15 cellular contexts compared by ENCODE assay signal in the genomic region with DNA sequence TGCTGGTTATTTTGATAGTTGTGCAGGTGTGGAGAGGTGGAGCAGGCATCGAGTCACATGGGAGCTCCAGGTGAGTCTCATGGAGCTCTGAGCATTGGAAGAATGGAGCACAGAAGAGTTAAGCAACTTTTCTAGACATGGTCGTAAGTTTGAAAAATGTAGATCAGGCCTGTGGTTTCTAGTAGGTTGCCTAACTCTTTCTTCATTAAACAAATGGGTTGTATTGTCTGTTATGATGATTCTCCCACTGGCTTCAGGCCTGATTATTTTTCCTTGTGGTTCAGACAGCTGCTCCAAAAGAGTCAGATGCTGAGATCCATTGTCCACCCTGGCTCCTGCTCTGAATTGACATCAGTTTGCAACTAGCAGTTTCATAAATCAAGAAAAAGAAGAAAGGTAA.
A peak's percentile ranks its signal among the peaks of the same experiment; 100 is the strongest.
DNase-seq lines count a peak whose midpoint lies in the region; ATAC-seq and TF ChIP-seq lines count a peak whose summit lies in the region.
"Had no signal": no experiment of that assay in that cellular context is flagged by ENCODE, and none has a peak within 500 bp of the region (broad histone marks: within the 10 kb centered on the region; RNA-seq: fewer than 3 reads in every experiment).

No MANE protein-coding gene starts in this region.

- peaks cover 0 to 14% (median 7%) of the 10 kb centered on the region in 4 donors for H3K4me1 ChIP-seq in stomach
- H3K4me1 ChIP-seq: SJCRH30 had no signal

- TF ChIP-seq POLR2A in stomach (IDR thresholded peaks at IDR 0.05): no peak

- TF ChIP-seq CTCF in fibroblast of pulmonary artery (IDR thresholded peaks at IDR 0.05; ENCODE audit: low read length, missing control alignments) (no peak), stomach (IDR thresholded peaks at IDR 0.05) (no peak), HFFc6 (IDR thresholded peaks at IDR 0.05) (no peak)

- TF ChIP-seq EP300 in stomach (IDR thresholded peaks at IDR 0.05): no peak

- H3K27me3 Mint-ChIP-seq in activated naive CD8-positive, alpha-beta T cell treated with anti-CD3 and anti-CD28 coated beads, Interleukin-2, amount 10 ng/mL, durations not matched to agents 7 days and 5 days: no peaks in the 10 kb centered on the region
- peaks cover 3% of the 10 kb centered on the region for H3K27me3 Mint-ChIP-seq in activated naive CD8-positive, alpha-beta T cell treated with anti-CD3 and anti-CD28 coated beads for 36 hours
- H3K27me3 Mint-ChIP-seq in activated T-helper 1 cell treated with anti-CD3 and anti-CD28 coated beads, Interleukin-12 subunit alpha, Interleukin-12 subunit beta, Interleukin-2, Interleukin-4 antibody, amounts not matched to agents 30 ng/mL and 10 ng/mL and 1 ng/mL, durations not matched to agents 14 hours and 24 hours and 36 hours (ENCODE audit: insufficient read depth): no peaks in the 10 kb centered on the region
- peaks cover 4 to 5% of the 10 kb centered on the region in 2 donors for H3K27me3 Mint-ChIP-seq in stimulated activated naive B cell treated with anti-CD40 and anti-IgM and Interleukin-4, amounts not matched to agents 10 μg/mL and 1 μg/mL and 100 μg/mL, for 72 hours
- H3K27me3 Mint-ChIP-seq in HFFc6 (ENCODE audit: insufficient read depth): peaks cover 2% of the 10 kb centered on the region; the same call in 1 of the 2 replicates

- POLR2A ChIA-PET in activated naive CD8-positive, alpha-beta T cell treated with anti-CD3 and anti-CD28 coated beads, Interleukin-2, amount 10 ng/mL, durations not matched to agents 7 days and 5 days (lab: Charles Lee): interaction anchor here (1.3 kb wide), 1 partner anchor 719 kb away, joined by 6 read pairs; the partner anchor contains the start of genes TMEM167A and XRCC4

- peaks cover 1% of the 10 kb centered on the region for H3K36me3 Mint-ChIP-seq in activated naive CD8-positive, alpha-beta T cell treated with anti-CD3 and anti-CD28 coated beads, Interleukin-2, amount 10 ng/mL, durations not matched to agents 7 days and 5 days
- H3K36me3 Mint-ChIP-seq in activated naive CD8-positive, alpha-beta T cell treated with anti-CD3 and anti-CD28 coated beads for 36 hours: no peaks in the 10 kb centered on the region
- peaks cover 9% of the 10 kb centered on the region for H3K36me3 Mint-ChIP-seq in activated T-helper 1 cell treated with anti-CD3 and anti-CD28 coated beads, Interleukin-12 subunit alpha, Interleukin-12 subunit beta, Interleukin-2, Interleukin-4 antibody, amounts not matched to agents 30 ng/mL and 10 ng/mL and 1 ng/mL, durations not matched to agents 14 hours and 24 hours and 36 hours (ENCODE audit: low read depth)
- H3K36me3 Mint-ChIP-seq in stimulated activated naive B cell treated with anti-CD40 and anti-IgM and Interleukin-4, amounts not matched to agents 10 μg/mL and 1 μg/mL and 100 μg/mL, for 72 hours: peaks cover 0 to 3% of the 10 kb centered on the region in 2 donors
- H3K36me3 Mint-ChIP-seq in HFFc6 (ENCODE audit: low read depth): no peaks in the 10 kb centered on the region

- H3K9me3 ChIP-seq in stomach: no peaks in the 10 kb centered on the region
- H3K9me3 ChIP-seq: BLaER1, SJCRH30 had no signal

- peak overlapping the region in 3 of 5 donors; percentile 25 to 51 (median 40) for H3K27ac ChIP-seq in stomach
- H3K27ac ChIP-seq: BLaER1, SJCRH30 had no signal

- no peak for DNase-seq in activated naive CD8-positive, alpha-beta T cell treated with anti-CD3 and anti-CD28 coated beads, Interleukin-2, amount 10 ng/mL, durations not matched to agents 7 days and 5 days
- DNase-seq in activated naive CD8-positive, alpha-beta T cell treated with anti-CD3 and anti-CD28 coated beads for 36 hours: no peak
- no peak for DNase-seq in activated T-helper 1 cell treated with anti-CD3 and anti-CD28 coated beads, Interleukin-12 subunit alpha, Interleukin-12 subunit beta, Interleukin-2, Interleukin-4 antibody, amounts not matched to agents 30 ng/mL and 10 ng/mL and 1 ng/mL, durations not matched to agents 14 hours and 24 hours and 36 hours (ENCODE audit: low spot score)
- DNase-seq in fibroblast of pulmonary artery (ENCODE audit: low read depth): peak; percentile 71
- DNase-seq in stomach: no peak
- no peak for DNase-seq in stimulated activated naive B cell treated with anti-CD40 and anti-IgM and Interleukin-4, amounts not matched to agents 10 μg/mL and 1 μg/mL and 100 μg/mL, for 72 hours
- no peak for DNase-seq in HFFc6
- no peak for DNase-seq in NCI-H1092 (lab: John Stamatoyannopoulos, UW)
- DNase-seq: activated CD4-positive, alpha-beta T cell treated with anti-CD3 and anti-CD28 coated beads for 48 hours; H9; Karpas-422; NCI-H226; nucleus accumbens had no signal

- no peaks in the 10 kb centered on the region for H3K36me3 ChIP-seq in stomach
- H3K36me3 ChIP-seq: BLaER1, SJCRH30 had no signal

- peak overlapping the region; percentile 92 for H3K27ac Mint-ChIP-seq in activated naive CD8-positive, alpha-beta T cell treated with anti-CD3 and anti-CD28 coated beads, Interleukin-2, amount 10 ng/mL, durations not matched to agents 7 days and 5 days
- H3K27ac Mint-ChIP-seq in activated naive CD8-positive, alpha-beta T cell treated with anti-CD3 and anti-CD28 coated beads for 36 hours: no peak overlapping the region
- peak overlapping the region; percentile 97 for H3K27ac Mint-ChIP-seq in activated T-helper 1 cell treated with anti-CD3 and anti-CD28 coated beads, Interleukin-12 subunit alpha, Interleukin-12 subunit beta, Interleukin-2, Interleukin-4 antibody, amounts not matched to agents 30 ng/mL and 10 ng/mL and 1 ng/mL, durations not matched to agents 14 hours and 24 hours and 36 hours
- no peak overlapping the region for H3K27ac Mint-ChIP-seq in stimulated activated naive B cell treated with anti-CD40 and anti-IgM and Interleukin-4, amounts not matched to agents 10 μg/mL and 1 μg/mL and 100 μg/mL, for 72 hours
- no peak overlapping the region for H3K27ac Mint-ChIP-seq in HFFc6
- H3K27ac Mint-ChIP-seq: H9 had no signal

- WGBS in stomach, 5 donors: 79 to 93% (median 90%) methylated on average over 2 of the region's 2 CpGs

- H3K4me1 Mint-ChIP-seq in activated naive CD8-positive, alpha-beta T cell treated with anti-CD3 and anti-CD28 coated beads, Interleukin-2, amount 10 ng/mL, durations not matched to agents 7 days and 5 days: peaks cover 48% of the 10 kb centered on the region
- peaks cover 17% of the 10 kb centered on the region for H3K4me1 Mint-ChIP-seq in activated naive CD8-positive, alpha-beta T cell treated with anti-CD3 and anti-CD28 coated beads for 36 hours
- H3K4me1 Mint-ChIP-seq in activated T-helper 1 cell treated with anti-CD3 and anti-CD28 coated beads, Interleukin-12 subunit alpha, Interleukin-12 subunit beta, Interleukin-2, Interleukin-4 antibody, amounts not matched to agents 30 ng/mL and 10 ng/mL and 1 ng/mL, durations not matched to agents 14 hours and 24 hours and 36 hours (ENCODE audit: low read depth): peaks cover 87% of the 10 kb centered on the region
- H3K4me1 Mint-ChIP-seq in stimulated activated naive B cell treated with anti-CD40 and anti-IgM and Interleukin-4, amounts not matched to agents 10 μg/mL and 1 μg/mL and 100 μg/mL, for 72 hours: peaks cover 9 to 13% of the 10 kb centered on the region in 2 donors
- H3K4me1 Mint-ChIP-seq in HFFc6 (ENCODE audit: low read depth): peaks cover 48% of the 10 kb centered on the region

- H3K4me3 Mint-ChIP-seq in activated naive CD8-positive, alpha-beta T cell treated with anti-CD3 and anti-CD28 coated beads, Interleukin-2, amount 10 ng/mL, durations not matched to agents 7 days and 5 days: no peak overlapping the region
- H3K4me3 Mint-ChIP-seq in activated naive CD8-positive, alpha-beta T cell treated with anti-CD3 and anti-CD28 coated beads for 36 hours: no peak overlapping the region
- H3K4me3 Mint-ChIP-seq in activated T-helper 1 cell treated with anti-CD3 and anti-CD28 coated beads, Interleukin-12 subunit alpha, Interleukin-12 subunit beta, Interleukin-2, Interleukin-4 antibody, amounts not matched to agents 30 ng/mL and 10 ng/mL and 1 ng/mL, durations not matched to agents 14 hours and 24 hours and 36 hours: peak overlapping the region; percentile 70
- no peak overlapping the region for H3K4me3 Mint-ChIP-seq in stimulated activated naive B cell treated with anti-CD40 and anti-IgM and Interleukin-4, amounts not matched to agents 10 μg/mL and 1 μg/mL and 100 μg/mL, for 72 hours
- H3K4me3 Mint-ChIP-seq in HFFc6: no peak overlapping the region
- H3K4me3 Mint-ChIP-seq: H9 had no signal

- ATAC-seq in activated naive CD8-positive, alpha-beta T cell treated with anti-CD3 and anti-CD28 coated beads, Interleukin-2, amount 10 ng/mL, durations not matched to agents 7 days and 5 days (ENCODE audit: low read depth): no peak
- no peak for ATAC-seq in stimulated activated naive B cell treated with anti-CD40 and anti-IgM and Interleukin-4, amounts not matched to agents 10 μg/mL and 1 μg/mL and 100 μg/mL, for 72 hours (replicated peaks)

- intact Hi-C loops in activated T-helper 1 cell treated with anti-CD3 and anti-CD28 coated beads, Interleukin-12 subunit alpha, Interleukin-12 subunit beta, Interleukin-2, Interleukin-4 antibody, amounts not matched to agents 30 ng/mL and 10 ng/mL and 1 ng/mL, durations not matched to agents 14 hours and 24 hours and 36 hours (cut with micrococcal nuclease): loop anchor here (5.0 to 10.0 kb wide), 2 partner anchors 169 to 526 kb away; no protein-coding TSS in a partner anchor
- intact Hi-C loops in stomach (cut with DNase I; ENCODE audit: low total_unique reads): loop anchor here (10.0 kb wide), 1 partner anchor 1076 kb away; no protein-coding TSS in a partner anchor

- H3K27me3 ChIP-seq in stomach: no peaks in the 10 kb centered on the region

- no peaks in the 10 kb centered on the region for H3K9me3 Mint-ChIP-seq in activated naive CD8-positive, alpha-beta T cell treated with anti-CD3 and anti-CD28 coated beads, Interleukin-2, amount 10 ng/mL, durations not matched to agents 7 days and 5 days
- H3K9me3 Mint-ChIP-seq in activated naive CD8-positive, alpha-beta T cell treated with anti-CD3 and anti-CD28 coated beads for 36 hours: no peaks in the 10 kb centered on the region
- H3K9me3 Mint-ChIP-seq in activated T-helper 1 cell treated with anti-CD3 and anti-CD28 coated beads, Interleukin-12 subunit alpha, Interleukin-12 subunit beta, Interleukin-2, Interleukin-4 antibody, amounts not matched to agents 30 ng/mL and 10 ng/mL and 1 ng/mL, durations not matched to agents 14 hours and 24 hours and 36 hours: no peaks in the 10 kb centered on the region
- no peaks in the 10 kb centered on the region for H3K9me3 Mint-ChIP-seq in stimulated activated naive B cell treated with anti-CD40 and anti-IgM and Interleukin-4, amounts not matched to agents 10 μg/mL and 1 μg/mL and 100 μg/mL, for 72 hours
- H3K9me3 Mint-ChIP-seq in HFFc6: no peaks in the 10 kb centered on the region
- H3K9me3 Mint-ChIP-seq: H9 had no signal

- H3K4me3 ChIP-seq in fibroblast of pulmonary artery (replicated peaks; ENCODE audit: low read depth, low read length) (no peak overlapping the region), stomach (no peak overlapping the region)
- H3K4me3 ChIP-seq: BLaER1, SJCRH30 had no signal

Comparison
In these comparisons a context has a peak if more than half of its experiments do, and no peak if none do; other contexts are left out.
1. H3K27ac Mint-ChIP-seq: peak in activated naive CD8-positive, alpha-beta T cell treated with anti-CD3 and anti-CD28 coated beads, Interleukin-2, amount 10 ng/mL, durations not matched to agents 7 days and 5 days (single experiment) and activated T-helper 1 cell treated with anti-CD3 and anti-CD28 coated beads, Interleukin-12 subunit alpha, Interleukin-12 subunit beta, Interleukin-2, Interleukin-4 antibody, amounts not matched to agents 30 ng/mL and 10 ng/mL and 1 ng/mL, durations not matched to agents 14 hours and 24 hours and 36 hours (single experiment); none in activated naive CD8-positive, alpha-beta T cell treated with anti-CD3 and anti-CD28 coated beads for 36 hours (single experiment), stimulated activated naive B cell treated with anti-CD40 and anti-IgM and Interleukin-4, amounts not matched to agents 10 μg/mL and 1 μg/mL and 100 μg/mL, for 72 hours (single experiment) and HFFc6 (single experiment).